In the genomic region with DNA sequence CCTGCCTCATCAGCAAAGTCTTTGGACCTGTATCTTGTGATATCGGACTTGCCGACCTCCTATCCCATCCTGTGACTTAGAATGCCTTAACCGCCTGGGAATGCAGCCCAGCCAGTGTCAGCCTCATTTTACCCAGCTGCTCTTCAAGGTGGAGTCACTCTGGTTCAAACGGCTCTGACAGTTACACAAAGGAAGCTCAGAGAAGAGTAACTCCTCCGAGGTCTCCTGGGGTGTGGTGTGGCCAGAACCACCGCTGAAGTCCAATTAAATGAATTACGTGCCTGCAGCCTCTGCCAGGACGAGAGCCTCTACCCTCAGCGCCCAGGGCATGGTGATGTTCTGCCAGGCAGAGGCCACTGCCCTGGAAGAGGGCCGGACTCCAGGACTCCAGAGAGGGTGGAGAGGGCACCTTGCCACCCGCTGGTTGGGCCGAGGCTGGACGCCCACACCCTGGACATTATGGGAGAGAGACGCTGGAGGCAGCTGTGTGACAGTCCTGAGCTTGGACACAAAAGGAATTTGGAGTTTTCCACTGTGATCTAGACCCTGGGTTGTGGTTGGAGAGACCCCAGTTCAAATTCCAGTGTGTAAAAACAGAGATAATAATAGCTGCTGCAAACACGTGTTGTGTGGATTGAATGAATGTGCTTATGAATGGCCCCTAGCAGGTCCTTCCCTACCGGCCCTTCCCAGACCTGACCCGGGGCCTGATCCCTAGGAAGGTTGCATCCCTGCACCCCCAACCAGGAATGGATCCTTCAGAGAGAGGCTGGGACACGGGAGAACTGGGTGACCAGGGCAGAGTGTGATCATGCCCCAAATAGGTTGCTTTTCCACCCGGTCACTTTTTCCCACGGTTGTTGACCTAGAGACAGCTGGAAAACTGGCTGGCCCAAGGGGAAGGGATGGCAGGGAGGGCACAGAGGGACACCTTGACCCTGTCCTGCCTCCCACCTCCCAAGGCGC, we compare ENCODE assay signal across 18 cellular contexts.
"Had no signal": no experiment of that assay in that cellular context is flagged by ENCODE, and none has a peak within 500 bp of the region (broad histone marks: within the 10 kb centered on the region; RNA-seq: fewer than 3 reads in every experiment).

No MANE protein-coding gene starts in this region.

- H3K4me1 ChIP-seq: uterus had no signal

- H3K27ac ChIP-seq: gastroesophageal sphincter, sigmoid colon, tibial artery, uterus had no signal

- H3K36me3 ChIP-seq: gastroesophageal sphincter, sigmoid colon, tibial artery, uterus had no signal

- FAIRE-seq: colon, islet of Langerhans had no signal

- DNase-seq: activated CD4-positive, alpha-beta T cell treated with anti-CD3 and anti-CD28 coated beads for 1 hour; activated CD4-positive, alpha-beta T cell treated with anti-CD3 and anti-CD28 coated beads, Interleukin-2, amount 50 U/mL, for 48 hours; activated naive CD4-positive, alpha-beta T cell treated with anti-CD3 and anti-CD28 coated beads for 36 hours; activated naive CD8-positive, alpha-beta T cell treated with anti-CD3 and anti-CD28 coated beads, Interleukin-2, amount 50 U/mL, for 24 hours; activated T-cell treated with anti-CD3 and anti-CD28 coated beads, Interleukin-2, amount 50 U/mL, for 1 hour; erythroblast; left colon; mammary epithelial cell; natural killer cell; sigmoid colon; T-helper 1 cell; T1000; tibial artery; uterus had no signal

- H3K9me3 ChIP-seq: gastroesophageal sphincter, tibial artery, uterus had no signal

- H3K27me3 ChIP-seq: gastroesophageal sphincter, sigmoid colon, tibial artery, uterus had no signal

- H3K4me3 ChIP-seq: gastroesophageal sphincter, sigmoid colon, tibial artery, uterus had no signal

- ATAC-seq: activated naive CD8-positive, alpha-beta T cell treated with anti-CD3 and anti-CD28 coated beads, Interleukin-2, amount 50 U/mL, for 24 hours; gastroesophageal sphincter; left colon; natural killer cell; stimulated activated effector memory CD8-positive, alpha-beta T cell treated with anti-CD3 and anti-CD28 coated beads, Interleukin-12 subunit alpha, Interleukin-12 subunit beta, amount 100 ng/mL, for 72 hours had no signal
